In the genomic region with DNA sequence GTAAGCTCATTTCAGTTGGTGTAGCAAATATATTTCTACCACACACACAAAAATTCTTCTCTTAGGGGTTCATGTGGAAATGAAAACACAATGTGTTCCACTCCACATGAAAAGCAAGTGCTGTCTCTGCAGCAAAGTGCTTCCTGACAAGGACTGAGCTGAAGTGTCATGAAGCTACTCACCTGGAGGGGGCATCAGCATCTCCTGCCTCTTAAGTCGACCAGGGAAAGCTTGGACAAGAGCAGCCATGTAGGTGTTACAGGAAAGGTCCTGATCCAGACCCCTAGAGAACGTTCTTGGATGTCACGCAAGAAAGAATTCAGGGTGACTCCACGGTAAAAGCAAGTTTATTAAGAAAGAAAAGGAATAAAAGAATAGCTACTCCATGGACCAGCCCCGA, we compare ENCODE assay signal across 12 cellular contexts.
DNase-seq lines count a peak whose midpoint lies in the region; ATAC-seq and TF ChIP-seq lines count a peak whose summit lies in the region.
"Had no signal": no experiment of that assay in that cellular context is flagged by ENCODE, and none has a peak within 500 bp of the region (broad histone marks: within the 10 kb centered on the region; RNA-seq: fewer than 3 reads in every experiment).

No MANE protein-coding gene starts in this region.

- no peak overlapping the region for H2AFZ ChIP-seq in OCI-LY3 (ENCODE audit: low read depth, low read length)

- no peaks in the 10 kb centered on the region for H3K36me3 ChIP-seq in OCI-LY3 (replicated peaks; ENCODE audit: low read depth, low read length)

- H3K27ac Mint-ChIP-seq in Calu3 (ENCODE audit: unreplicated experiment): no peak overlapping the region

- H3K4me3 Mint-ChIP-seq in Calu3 (ENCODE audit: low read depth, unreplicated experiment): no peak overlapping the region

- no peaks in the 10 kb centered on the region for H3K36me3 Mint-ChIP-seq in Calu3 (ENCODE audit: insufficient read depth, unreplicated experiment)

- DNase-seq in Calu3 (peak; percentile 36), GM10266 (ENCODE audit: extremely low spot score) (no peak), erythroblast (lab: John Stamatoyannopoulos, UW) (peak; percentile 52 to 59), NCI-H1105 treated with DMSO at 0.1 percent for 48 hours (lab: John Stamatoyannopoulos, UW) (no peak), UCSD-AML1 (lab: John Stamatoyannopoulos, UW; ENCODE audit: unreplicated experiment) (no peak), cortex of kidney (lab: John Stamatoyannopoulos, UW) (no peak)
- DNase-seq: hypothalamus, NCI-H2081 treated with DMSO at 0.1 percent for 48 hours, posterior cingulate gyrus had no signal

- TF ChIP-seq CTCF in Calu3 (IDR thresholded peaks at IDR 0.05; ENCODE audit: unreplicated experiment): no peak
- peak; percentile 30 for TF ChIP-seq CTCF in GM10266 (IDR thresholded peaks at IDR 0.05; ENCODE audit: control insufficient read depth, insufficient read depth, low read depth, missing control alignments)
- TF ChIP-seq CTCF in OCI-LY3 (IDR thresholded peaks at IDR 0.05; ENCODE audit: low read depth, low read length): peak; percentile 38

- H3K79me2 ChIP-seq in OCI-LY3 (ENCODE audit: low read length): no peaks in the 10 kb centered on the region

- CTCF ChIA-PET in Calu3 (lab: Charles Lee): interaction anchor here (0.5 to 1.3 kb wide), 6 partner anchors 11 to 391 kb away, joined by 3 to 5 read pairs (median 3); no protein-coding TSS in a partner anchor

- no peaks in the 10 kb centered on the region for H3K9me3 Mint-ChIP-seq in Calu3 (ENCODE audit: low read depth, unreplicated experiment)

- H3K4me3 ChIP-seq in OCI-LY3 (ENCODE audit: low read length): no peak overlapping the region

- no peak for TF ChIP-seq POLR2A in erythroblast (IDR thresholded peaks at IDR 0.05; ENCODE audit: low read length)

- H3K27ac ChIP-seq in OCI-LY3 (ENCODE audit: low read length): no peak overlapping the region
- H3K27ac ChIP-seq: VCaP had no signal

- no peaks in the 10 kb centered on the region for H3K9me3 ChIP-seq in OCI-LY3 (ENCODE audit: insufficient read depth, low read length)

- no peak overlapping the region for H3K4me2 ChIP-seq in OCI-LY3 (ENCODE audit: low read length)

- H3K9ac ChIP-seq in OCI-LY3 (ENCODE audit: low read length): no peak overlapping the region

- peaks cover 3% of the 10 kb centered on the region; the same call in 1 of the 2 replicates for H3K4me1 ChIP-seq in OCI-LY3 (ENCODE audit: low read length)

- peaks cover 26% of the 10 kb centered on the region for H3K27me3 Mint-ChIP-seq in Calu3 (ENCODE audit: unreplicated experiment)

- no peak for ATAC-seq in GM21529 (IDR thresholded peaks at IDR 0.05; ENCODE audit: unreplicated experiment)

- H3K4me1 Mint-ChIP-seq in Calu3 (ENCODE audit: low read depth, unreplicated experiment): no peaks in the 10 kb centered on the region

- intact Hi-C loops in Calu3 (cut with micrococcal nuclease; ENCODE audit: unreplicated experiment): no loop called here

- no peaks in the 10 kb centered on the region for H4K20me1 ChIP-seq in OCI-LY3 (ENCODE audit: insufficient read depth, low read length)

- no peaks in the 10 kb centered on the region for H3K27me3 ChIP-seq in OCI-LY3 (ENCODE audit: low read depth, low read length)

- BruUV-seq in Calu3 (replicated peaks; lab: Mats Ljungman, UMichigan): no TSS peak

Comparison
In these comparisons a context has a peak if more than half of its experiments do, and no peak if none do; other contexts are left out.
1. DNase-seq: peak in Calu3 (single experiment) and erythroblast (2 of 2); none in GM10266 (single experiment), NCI-H1105 treated with DMSO at 0.1 percent for 48 hours (single experiment), UCSD-AML1 (single experiment) and cortex of kidney (single experiment).